ENCODE assay signal across 8 cellular contexts in genomic region chr2:98346259-98347236, GRCh38.
DNase-seq lines count a peak whose midpoint lies in the region; ATAC-seq and TF ChIP-seq lines count a peak whose summit lies in the region.

Gene CNGA3 (plus strand): TSS chr2:98346456. CDS start chr2:98369976, 23,520 bp downstream.

- peak within 1 kb of the TSS; percentile 35 for H3K4me3 ChIP-seq in AG09309 (ENCODE audit: control insufficient read depth, low read depth, low read length)
- H3K4me3 ChIP-seq in muscle layer of duodenum (ENCODE audit: low read depth in 1 of 2, low read length in 2 of 2) = peak within 1 kb of the TSS; percentile 18 to 56

- H3K27me3 ChIP-seq in muscle layer of duodenum (ENCODE audit: low read depth, low read length) = peaks cover 34% of the 10 kb centered on the region

- ATAC-seq in HG02973 (IDR thresholded peaks at IDR 0.05; ENCODE audit: unreplicated experiment) = no peak
- no peak for ATAC-seq in HG02759 (IDR thresholded peaks at IDR 0.05; ENCODE audit: unreplicated experiment)
- no peak for ATAC-seq in HG03196 (IDR thresholded peaks at IDR 0.05; ENCODE audit: unreplicated experiment)

- H3K27ac ChIP-seq in muscle layer of duodenum (ENCODE audit: low read length) = no peak within 1 kb of the TSS

- peaks cover 0 to 11% of the 10 kb centered on the region in 2 donors for H3K4me1 ChIP-seq in muscle layer of duodenum (ENCODE audit: control insufficient read depth in 1 of 2, insufficient read depth in 2 of 2, low read length in 2 of 2)

- H3K9me3 ChIP-seq in muscle layer of duodenum (ENCODE audit: control insufficient read depth in 1 of 2, low read length in 2 of 2) = no peaks in the 10 kb centered on the region

- no peaks in the 10 kb centered on the region for H3K36me3 ChIP-seq in muscle layer of duodenum (ENCODE audit: control insufficient read depth in 1 of 2, insufficient read depth in 2 of 2, low read length in 2 of 2)

- no peak for TF ChIP-seq CTCF in AG09309 (IDR thresholded peaks at IDR 0.05; ENCODE audit: control insufficient read depth, insufficient read depth, low read depth, low read length, missing control alignments)

- no peak for DNase-seq in AG09309 (ENCODE audit: low read depth)
- DNase-seq in NCI-H69 (lab: John Stamatoyannopoulos, UW) = peak; percentile 46
- peak; percentile 81 for DNase-seq in ecto neural progenitor cell (ENCODE audit: low spot score)
- no peak for DNase-seq in GF-D8 (lab: John Stamatoyannopoulos, UW)

Comparison
In these comparisons a context has a peak if more than half of its experiments do, and no peak if none do; other contexts are left out.
1. DNase-seq: peak in NCI-H69 (single experiment) and ecto neural progenitor cell (single experiment); none in AG09309 (single experiment) and GF-D8 (single experiment).